Comparison of ENCODE assay signal across 1 cellular context in the genomic region with DNA sequence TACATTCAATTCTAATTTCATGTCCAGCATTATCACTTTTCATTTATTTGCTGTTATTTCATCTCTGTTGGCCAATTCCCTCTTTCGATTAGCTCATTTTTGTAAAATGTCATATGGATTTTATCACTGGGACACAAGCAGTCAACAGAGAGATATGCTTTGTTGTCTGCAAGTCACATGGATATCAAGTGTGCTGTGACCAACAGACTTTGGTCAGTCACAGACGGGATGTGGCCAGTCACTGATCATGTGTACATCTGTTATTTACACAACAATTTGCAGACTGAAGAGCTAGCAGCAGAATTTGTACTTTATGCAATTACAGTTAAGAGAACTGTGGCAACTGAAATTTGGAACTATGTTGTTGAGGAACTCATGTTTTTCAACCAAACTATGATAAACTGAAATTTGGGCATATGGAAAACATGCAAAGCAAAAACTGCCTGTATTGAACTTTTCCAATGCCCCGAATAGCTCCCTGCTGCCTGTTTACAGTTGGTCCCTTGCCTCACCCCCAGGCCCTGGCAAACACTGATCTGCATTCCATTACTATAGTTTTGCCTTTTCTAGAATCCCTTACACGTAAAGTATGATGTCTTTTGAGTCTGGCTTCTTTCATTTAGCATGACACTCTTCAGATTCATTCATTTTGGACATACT.
A peak's percentile ranks its signal among the peaks of the same experiment; 100 is the strongest.
TF ChIP-seq lines count a peak whose summit lies in the region.

No MANE protein-coding gene starts in this region.

TF ChIP-seq in HepG2, 621 proteins besides CTCF, POLR2A, EP300 and RAD21 (continued from another document and continues in another):
- TF ChIP-seq PRDM15 (CRISPR knock-in tag; IDR thresholded peaks at IDR 0.05) = no peak
- no peak for TF ChIP-seq ZNF777 (CRISPR knock-in tag; IDR thresholded peaks at IDR 0.05)
- no peak for TF ChIP-seq ZNF367 (CRISPR knock-in tag; IDR thresholded peaks at IDR 0.05; ENCODE audit: borderline replicate concordance)
- TF ChIP-seq, protein P1, sequence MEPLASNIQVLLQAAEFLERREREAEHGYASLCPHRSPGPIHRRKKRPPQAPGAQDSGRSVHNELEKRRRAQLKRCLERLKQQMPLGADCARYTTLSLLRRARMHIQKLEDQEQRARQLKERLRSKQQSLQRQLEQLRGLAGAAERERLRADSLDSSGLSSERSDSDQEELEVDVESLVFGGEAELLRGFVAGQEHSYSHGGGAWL (CRISPR knock-in tag; IDR thresholded peaks at IDR 0.05) = no peak
- no peak for TF ChIP-seq ZNF660 (CRISPR knock-in tag; IDR thresholded peaks at IDR 0.05; ENCODE audit: borderline replicate concordance, low read depth)
- TF ChIP-seq EED (CRISPR knock-in tag; IDR thresholded peaks at IDR 0.05) = no peak
- TF ChIP-seq PLSCR1 (CRISPR knock-in tag; IDR thresholded peaks at IDR 0.05; ENCODE audit: borderline replicate concordance) = no peak
- TF ChIP-seq, protein P2, sequence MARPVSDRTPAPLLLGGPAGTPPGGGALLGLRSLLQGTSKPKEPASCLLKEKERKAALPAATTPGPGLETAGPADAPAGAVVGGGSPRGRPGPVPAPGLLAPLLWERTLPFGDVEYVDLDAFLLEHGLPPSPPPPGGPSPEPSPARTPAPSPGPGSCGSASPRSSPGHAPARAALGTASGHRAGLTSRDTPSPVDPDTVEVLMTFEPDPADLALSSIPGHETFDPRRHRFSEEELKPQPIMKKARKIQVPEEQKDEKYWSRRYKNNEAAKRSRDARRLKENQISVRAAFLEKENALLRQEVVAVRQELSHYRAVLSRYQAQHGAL (CRISPR knock-in tag; IDR thresholded peaks at IDR 0.05; ENCODE audit: not compliant biosample characterization) = no peak
- TF ChIP-seq ZSCAN30 (CRISPR knock-in tag; IDR thresholded peaks at IDR 0.05) = no peak
- no peak for TF ChIP-seq NKX3-1 (CRISPR knock-in tag; IDR thresholded peaks at IDR 0.05)
- no peak for TF ChIP-seq NCOA5 (CRISPR knock-in tag; IDR thresholded peaks at IDR 0.05)
- TF ChIP-seq ZNF180 (CRISPR knock-in tag; IDR thresholded peaks at IDR 0.05; ENCODE audit: borderline replicate concordance, low read depth) = no peak
- no peak for TF ChIP-seq ZNF616 (CRISPR knock-in tag; IDR thresholded peaks at IDR 0.05; ENCODE audit: low read depth)
- TF ChIP-seq, protein P3, sequence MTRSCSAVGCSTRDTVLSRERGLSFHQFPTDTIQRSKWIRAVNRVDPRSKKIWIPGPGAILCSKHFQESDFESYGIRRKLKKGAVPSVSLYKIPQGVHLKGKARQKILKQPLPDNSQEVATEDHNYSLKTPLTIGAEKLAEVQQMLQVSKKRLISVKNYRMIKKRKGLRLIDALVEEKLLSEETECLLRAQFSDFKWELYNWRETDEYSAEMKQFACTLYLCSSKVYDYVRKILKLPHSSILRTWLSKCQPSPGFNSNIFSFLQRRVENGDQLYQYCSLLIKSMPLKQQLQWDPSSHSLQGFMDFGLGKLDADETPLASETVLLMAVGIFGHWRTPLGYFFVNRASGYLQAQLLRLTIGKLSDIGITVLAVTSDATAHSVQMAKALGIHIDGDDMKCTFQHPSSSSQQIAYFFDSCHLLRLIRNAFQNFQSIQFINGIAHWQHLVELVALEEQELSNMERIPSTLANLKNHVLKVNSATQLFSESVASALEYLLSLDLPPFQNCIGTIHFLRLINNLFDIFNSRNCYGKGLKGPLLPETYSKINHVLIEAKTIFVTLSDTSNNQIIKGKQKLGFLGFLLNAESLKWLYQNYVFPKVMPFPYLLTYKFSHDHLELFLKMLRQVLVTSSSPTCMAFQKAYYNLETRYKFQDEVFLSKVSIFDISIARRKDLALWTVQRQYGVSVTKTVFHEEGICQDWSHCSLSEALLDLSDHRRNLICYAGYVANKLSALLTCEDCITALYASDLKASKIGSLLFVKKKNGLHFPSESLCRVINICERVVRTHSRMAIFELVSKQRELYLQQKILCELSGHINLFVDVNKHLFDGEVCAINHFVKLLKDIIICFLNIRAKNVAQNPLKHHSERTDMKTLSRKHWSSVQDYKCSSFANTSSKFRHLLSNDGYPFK (CRISPR knock-in tag; IDR thresholded peaks at IDR 0.05; ENCODE audit: borderline replicate concordance) = no peak
- no peak for TF ChIP-seq RBFOX2 (IDR thresholded peaks at IDR 0.05; ENCODE audit: low read depth, low read length)
- TF ChIP-seq SAP130 (CRISPR knock-in tag; IDR thresholded peaks at IDR 0.05; ENCODE audit: low read depth) = peak; percentile 72
- no peak for TF ChIP-seq ZNF232 (CRISPR knock-in tag; IDR thresholded peaks at IDR 0.05; ENCODE audit: borderline replicate concordance)
- TF ChIP-seq GATAD2A (CRISPR knock-in tag; IDR thresholded peaks at IDR 0.05) = peak; percentile 83
- TF ChIP-seq, protein P4, sequence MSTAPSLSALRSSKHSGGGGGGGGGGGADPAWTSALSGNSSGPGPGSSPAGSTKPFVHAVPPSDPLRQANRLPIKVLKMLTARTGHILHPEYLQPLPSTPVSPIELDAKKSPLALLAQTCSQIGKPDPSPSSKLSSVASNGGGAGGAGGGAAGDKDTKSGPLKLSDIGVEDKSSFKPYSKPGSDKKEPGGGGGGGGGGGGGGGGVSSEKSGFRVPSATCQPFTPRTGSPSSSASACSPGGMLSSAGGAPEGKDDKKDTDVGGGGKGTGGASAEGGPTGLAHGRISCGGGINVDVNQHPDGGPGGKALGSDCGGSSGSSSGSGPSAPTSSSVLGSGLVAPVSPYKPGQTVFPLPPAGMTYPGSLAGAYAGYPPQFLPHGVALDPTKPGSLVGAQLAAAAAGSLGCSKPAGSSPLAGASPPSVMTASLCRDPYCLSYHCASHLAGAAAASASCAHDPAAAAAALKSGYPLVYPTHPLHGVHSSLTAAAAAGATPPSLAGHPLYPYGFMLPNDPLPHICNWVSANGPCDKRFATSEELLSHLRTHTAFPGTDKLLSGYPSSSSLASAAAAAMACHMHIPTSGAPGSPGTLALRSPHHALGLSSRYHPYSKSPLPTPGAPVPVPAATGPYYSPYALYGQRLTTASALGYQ (CRISPR knock-in tag; IDR thresholded peaks at IDR 0.05) = no peak
- no peak for TF ChIP-seq NRL (CRISPR knock-in tag; IDR thresholded peaks at IDR 0.05; ENCODE audit: borderline replicate concordance)
- no peak for TF ChIP-seq HOXA5 (CRISPR knock-in tag; IDR thresholded peaks at IDR 0.05)
- no peak for TF ChIP-seq ZMAT3 (CRISPR knock-in tag; conservative IDR thresholded peaks at IDR 0.05)
- TF ChIP-seq, protein P5, sequence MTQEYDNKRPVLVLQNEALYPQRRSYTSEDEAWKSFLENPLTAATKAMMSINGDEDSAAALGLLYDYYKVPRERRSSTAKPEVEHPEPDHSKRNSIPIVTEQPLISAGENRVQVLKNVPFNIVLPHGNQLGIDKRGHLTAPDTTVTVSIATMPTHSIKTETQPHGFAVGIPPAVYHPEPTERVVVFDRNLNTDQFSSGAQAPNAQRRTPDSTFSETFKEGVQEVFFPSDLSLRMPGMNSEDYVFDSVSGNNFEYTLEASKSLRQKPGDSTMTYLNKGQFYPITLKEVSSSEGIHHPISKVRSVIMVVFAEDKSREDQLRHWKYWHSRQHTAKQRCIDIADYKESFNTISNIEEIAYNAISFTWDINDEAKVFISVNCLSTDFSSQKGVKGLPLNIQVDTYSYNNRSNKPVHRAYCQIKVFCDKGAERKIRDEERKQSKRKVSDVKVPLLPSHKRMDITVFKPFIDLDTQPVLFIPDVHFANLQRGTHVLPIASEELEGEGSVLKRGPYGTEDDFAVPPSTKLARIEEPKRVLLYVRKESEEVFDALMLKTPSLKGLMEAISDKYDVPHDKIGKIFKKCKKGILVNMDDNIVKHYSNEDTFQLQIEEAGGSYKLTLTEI (CRISPR knock-in tag; conservative IDR thresholded peaks at IDR 0.05) = no peak
- TF ChIP-seq ZNF3 (CRISPR knock-in tag; IDR thresholded peaks at IDR 0.05) = no peak
- peak; percentile 61 for TF ChIP-seq BCL6 (CRISPR knock-in tag; IDR thresholded peaks at IDR 0.05)
- TF ChIP-seq ZNF260 (CRISPR knock-in tag; IDR thresholded peaks at IDR 0.05; ENCODE audit: borderline replicate concordance, low read depth) = no peak
- TF ChIP-seq ZNF572 (CRISPR knock-in tag; IDR thresholded peaks at IDR 0.05) = no peak
- TF ChIP-seq PTBP1 (IDR thresholded peaks at IDR 0.05; ENCODE audit: low read depth, low read length, poor library complexity, severe bottlenecking) = no peak
- TF ChIP-seq, protein P6, sequence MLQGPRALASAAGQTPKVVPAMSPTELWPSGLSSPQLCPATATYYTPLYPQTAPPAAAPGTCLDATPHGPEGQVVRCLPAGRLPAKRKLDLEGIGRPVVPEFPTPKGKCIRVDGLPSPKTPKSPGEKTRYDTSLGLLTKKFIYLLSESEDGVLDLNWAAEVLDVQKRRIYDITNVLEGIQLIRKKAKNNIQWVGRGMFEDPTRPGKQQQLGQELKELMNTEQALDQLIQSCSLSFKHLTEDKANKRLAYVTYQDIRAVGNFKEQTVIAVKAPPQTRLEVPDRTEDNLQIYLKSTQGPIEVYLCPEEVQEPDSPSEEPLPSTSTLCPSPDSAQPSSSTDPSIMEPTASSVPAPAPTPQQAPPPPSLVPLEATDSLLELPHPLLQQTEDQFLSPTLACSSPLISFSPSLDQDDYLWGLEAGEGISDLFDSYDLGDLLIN (CRISPR knock-in tag; IDR thresholded peaks at IDR 0.05; ENCODE audit: borderline replicate concordance) = no peak
- TF ChIP-seq GMEB2 (CRISPR knock-in tag; IDR thresholded peaks at IDR 0.05; ENCODE audit: low read depth) = no peak
- 0 out of 2 replicates have a peak, but pooled peaks have one; percentile 34 for TF ChIP-seq CCDC6 (CRISPR knock-in tag; IDR thresholded peaks at IDR 0.05)
- no peak for TF ChIP-seq MAFG (CRISPR knock-in tag; IDR thresholded peaks at IDR 0.05)
- no peak for TF ChIP-seq HDAC6 (IDR thresholded peaks at IDR 0.05; ENCODE audit: low read depth, low read length)
